In the genomic region with DNA sequence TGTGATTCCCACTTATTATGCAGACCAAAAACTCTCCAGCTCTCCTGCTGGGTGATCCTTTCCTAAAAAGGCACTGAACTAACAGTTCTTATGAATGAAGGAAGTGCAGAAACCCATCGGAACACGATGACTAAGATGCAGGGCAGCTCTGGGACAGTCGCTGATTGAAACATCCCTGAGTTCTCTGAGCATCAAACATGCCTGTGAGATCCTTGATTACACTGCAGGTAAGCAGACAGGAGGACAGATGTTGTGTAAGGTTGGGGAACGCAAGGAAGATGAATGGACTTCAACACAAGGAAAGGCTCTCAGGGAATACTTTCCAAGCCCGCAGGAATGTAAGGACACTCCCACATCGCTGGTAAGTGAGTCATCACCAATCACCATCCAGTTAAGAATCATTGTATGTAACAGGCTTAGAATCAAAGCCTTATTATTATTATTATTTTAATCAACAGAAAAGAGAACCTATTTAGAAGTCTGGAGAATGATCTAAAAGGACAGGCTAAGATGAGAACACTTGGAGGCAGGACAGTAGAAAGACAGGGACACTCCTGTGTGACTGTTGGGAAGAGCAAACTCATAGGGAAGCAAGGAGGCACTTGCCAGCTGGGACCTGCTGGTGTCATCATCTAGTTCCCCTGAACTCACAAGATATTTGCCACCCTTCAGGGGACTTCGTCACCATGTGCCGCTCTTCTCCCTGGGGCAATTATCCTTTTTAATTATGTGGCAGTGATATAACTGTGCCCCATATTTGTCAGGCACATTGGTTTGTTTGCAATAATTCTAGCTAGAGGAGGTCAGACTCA, we compare ENCODE assay signal across 13 cellular contexts. TPM values are rescaled to one million over a fixed set of nuclear protein-coding genes. Genes with fewer than 3 reads are reported as not detected.
DNase-seq lines count a peak whose midpoint lies in the region; ATAC-seq and TF ChIP-seq lines count a peak whose summit lies in the region.
"Had no signal": no experiment of that assay in that cellular context is flagged by ENCODE, and none has a peak within 500 bp of the region (broad histone marks: within the 10 kb centered on the region; RNA-seq: fewer than 3 reads in every experiment).

No MANE protein-coding gene starts in this region.

- ATAC-seq in mucosa of descending colon (peak; percentile 94), T-cell (replicated peaks in 1 of 4) (no peak), heart right ventricle (no peak), HG02763 (IDR thresholded peaks at IDR 0.05; ENCODE audit: unreplicated experiment) (no peak)

- CTCF ChIA-PET in T-cell (lab: Charles Lee) = no interaction called here

- H3K9me3 ChIP-seq in endodermal cell (ENCODE audit: control insufficient read depth, low read length) = no peaks in the 10 kb centered on the region
- H3K9me3 ChIP-seq in mucosa of descending colon = no peaks in the 10 kb centered on the region
- no peaks in the 10 kb centered on the region for H3K9me3 ChIP-seq in heart right ventricle
- H3K9me3 ChIP-seq: ovary had no signal

- intact Hi-C loops in mucosa of descending colon (cut with DNase I, micrococcal nuclease) (no loop called here), heart right ventricle (cut with DNase I) (no loop called here)

- WGBS in endodermal cell (ENCODE audit: insufficient coverage in 1 of 2, insufficient read length in 1 of 2), 2 experiments = 51 to 59% methylated on average over 5 to 8 of the region's 8 CpGs
- WGBS in heart right ventricle, 2 donors = 59 to 64% methylated on average over 8 of the region's 8 CpGs

- no peak overlapping the region for H3K4me3 ChIP-seq in endodermal cell (ENCODE audit: low read length)
- no peak overlapping the region for H3K4me3 ChIP-seq in mucosa of descending colon
- H3K4me3 ChIP-seq in heart right ventricle = no peak overlapping the region
- H3K4me3 ChIP-seq: ovary had no signal

- H3K4me3 Mint-ChIP-seq in endodermal cell = no peak overlapping the region
- H3K4me3 Mint-ChIP-seq in T-cell = no peak overlapping the region
- H3K4me3 Mint-ChIP-seq: T-helper 1 cell treated with Interleukin-12 subunit alpha and Interleukin-12 subunit beta and Interleukin-4 antibody, amounts not matched to agents 30 μg/mL and 1 μg/mL, for 36 hours had no signal

- DNase-seq in COLO829 (ENCODE audit: low spot score) (peak; percentile 95), NCI-H226 (peak; percentile 86), endodermal cell (peak; percentile 74), mucosa of descending colon (peak in 1 of 3 donors; percentile 52), T-cell (no peak), heart right ventricle (no peak), NCI-H2107 (lab: John Stamatoyannopoulos, UW) (no peak)
- DNase-seq: activated effector memory CD4-positive, alpha-beta T cell treated with anti-CD3 and anti-CD28 coated beads, Interleukin-2, amount 50 U/mL, for 16 hours; DMS153; NCI-H2081; ovary had no signal

- peaks cover 51% of the 10 kb centered on the region for H3K27me3 Mint-ChIP-seq in endodermal cell (ENCODE audit: insufficient read depth)
- H3K27me3 Mint-ChIP-seq in T-cell = peaks cover 21 to 24% of the 10 kb centered on the region in 2 donors

- POLR2A ChIA-PET in T-cell (lab: Charles Lee) = no interaction called here

- no peak overlapping the region for H3K9ac ChIP-seq in endodermal cell (ENCODE audit: extremely low read depth, low read length, poor library complexity, severe bottlenecking)

- H3K27me3 ChIP-seq in endodermal cell (ENCODE audit: control insufficient read depth, insufficient read depth, low read length, poor library complexity, severe bottlenecking) = no peaks in the 10 kb centered on the region
- peaks cover 0 to 26% (median 4%) of the 10 kb centered on the region in 7 donors for H3K27me3 ChIP-seq in heart right ventricle
- H3K27me3 ChIP-seq: ovary had no signal

- H3K36me3 Mint-ChIP-seq in endodermal cell (ENCODE audit: low read depth) (no peaks in the 10 kb centered on the region), T-cell (no peaks in the 10 kb centered on the region)

- peaks cover 5% of the 10 kb centered on the region for H3K4me1 Mint-ChIP-seq in endodermal cell
- H3K4me1 Mint-ChIP-seq in T-cell = no peaks in the 10 kb centered on the region

- no peaks in the 10 kb centered on the region for H3K4me1 ChIP-seq in endodermal cell (ENCODE audit: control insufficient read depth, insufficient read depth, low read length)
- H3K4me1 ChIP-seq in mucosa of descending colon (ENCODE audit: low read depth) = peaks cover 11% of the 10 kb centered on the region
- peaks cover 0 to 3% (median 0%) of the 10 kb centered on the region in 9 donors for H3K4me1 ChIP-seq in heart right ventricle

- TF ChIP-seq CTCF in endodermal cell (conservative IDR thresholded peaks at IDR 0.05) (no peak), mucosa of descending colon (IDR thresholded peaks at IDR 0.05) (no peak), heart right ventricle (IDR thresholded peaks at IDR 0.05) (no peak)

- H3K36me3 ChIP-seq in endodermal cell (ENCODE audit: control insufficient read depth, insufficient read depth, low read length) (no peaks in the 10 kb centered on the region), mucosa of descending colon (ENCODE audit: low read depth) (no peaks in the 10 kb centered on the region), heart right ventricle (no peaks in the 10 kb centered on the region)
- H3K36me3 ChIP-seq: ovary had no signal

- H3K27ac Mint-ChIP-seq in endodermal cell (peak overlapping the region; percentile 74), T-cell (no peak overlapping the region)
- H3K27ac Mint-ChIP-seq: T-helper 1 cell treated with Interleukin-12 subunit alpha and Interleukin-12 subunit beta and Interleukin-4 antibody, amounts not matched to agents 30 μg/mL and 1 μg/mL, for 36 hours had no signal

- H3K9me3 Mint-ChIP-seq in endodermal cell = no peaks in the 10 kb centered on the region
- no peaks in the 10 kb centered on the region for H3K9me3 Mint-ChIP-seq in T-cell
- H3K9me3 Mint-ChIP-seq: T-helper 1 cell treated with Interleukin-12 subunit alpha and Interleukin-12 subunit beta and Interleukin-4 antibody, amounts not matched to agents 30 μg/mL and 1 μg/mL, for 36 hours had no signal

- no peak overlapping the region for H3K27ac ChIP-seq in endodermal cell (ENCODE audit: low read depth, low read length)
- H3K27ac ChIP-seq in heart right ventricle = no peak overlapping the region
- H3K27ac ChIP-seq: ovary had no signal

RNA-seq across cellular contexts. Expression of a gene that starts 26.0 kb away (rescaled TPM):
- total RNA-seq in endodermal cell = 1 to 10 TPM in 1 of 2 donors, under 1 TPM in 1; 0.31 to 5.5 TPM
- polyA plus RNA-seq in endodermal cell (2013, experiment 1 of 2) = 16.6 TPM
- polyA plus RNA-seq in endodermal cell (2013, experiment 2 of 2) = 11.6 TPM
- total RNA-seq in mucosa of descending colon = 10 to 100 TPM in 1 of 3 donors, 1 to 10 TPM in 2; 1.9 to 15.2 (median 6.1) TPM
- total RNA-seq in T-cell = under 1 TPM; 0.13 to 0.26 (median 0.16) TPM
- total RNA-seq in heart right ventricle = 1 to 10 TPM in 1 of 10 donors, under 1 TPM in 9; 0.32 to 1.0 (median 0.59) TPM
- under 1 TPM; 0.37 to 0.41 TPM for polyA plus RNA-seq in heart right ventricle

RNA-seq across cellular contexts. Expression of a gene that starts 53.9 kb away (rescaled TPM):
- 10 to 100 TPM in 1 of 2 donors, 1 to 10 TPM in 1; 8.9 to 13.1 TPM for total RNA-seq in endodermal cell
- polyA plus RNA-seq in endodermal cell (2013, experiment 1 of 2) = 0.68 TPM
- polyA plus RNA-seq in endodermal cell (2013, experiment 2 of 2) = 0.37 TPM
- total RNA-seq in mucosa of descending colon = 100 to 1,000 TPM in 1 of 3 donors, 10 to 100 TPM in 2; 57.6 to 111 (median 87.5) TPM
- 1 to 10 TPM in 1 of 5 donors, under 1 TPM in 4; 0.36 to 1.7 (median 0.55) TPM for total RNA-seq in T-cell
- total RNA-seq in heart right ventricle = 1 to 10 TPM in 1 of 10 donors, under 1 TPM in 9; 0.15 to 2.8 (median 0.23) TPM
- polyA plus RNA-seq in heart right ventricle = under 1 TPM; 0.37 to 0.52 TPM

Comparison
In these comparisons a context has a peak if more than half of its experiments do, and no peak if none do; other contexts are left out.
1. DNase-seq: peak in COLO829 (single experiment), NCI-H226 (single experiment) and endodermal cell (single experiment); none in T-cell (0 of 34), heart right ventricle (0 of 2) and NCI-H2107 (single experiment).
2. RNA of a gene that starts 53.9 kb away (total RNA-seq): 57.6 to 111 TPM in mucosa of descending colon; 8.9 to 13.1 TPM in endodermal cell, 0.36 to 1.7 TPM in T-cell and 0.15 to 2.8 TPM in heart right ventricle; every median in the first group is over 4 times any median in the second.